In genomic region chr9:974993-975739, GRCh38 we compare ENCODE assay signal across 26 cellular contexts. TPM values are rescaled to one million over a fixed set of nuclear protein-coding genes. Genes with fewer than 3 reads are reported as not detected.
DNase-seq lines count a peak whose midpoint lies in the region; ATAC-seq, FAIRE-seq and TF ChIP-seq lines count a peak whose summit lies in the region.
"Had no signal": no experiment of that assay in that cellular context is flagged by ENCODE, and none has a peak within 500 bp of the region (broad histone marks: within the 10 kb centered on the region; RNA-seq: fewer than 3 reads in every experiment).

No MANE protein-coding gene starts in this region.

- no peak for ATAC-seq in WTC11
- no peak for ATAC-seq in CD8-positive, alpha-beta T cell
- ATAC-seq in natural killer cell treated with Interleukin-12 subunit alpha and Interleukin-12 subunit beta and Interleukin-15 and Interleukin-18, amount 100 ng/mL, for 72 hours = no peak
- ATAC-seq: left lobe of liver, PC-3 had no signal

- H3K27me3 ChIP-seq in layer of hippocampus (ENCODE audit: control insufficient read depth, insufficient read depth, low read length) = peaks cover 67% of the 10 kb centered on the region
- peaks cover 44% of the 10 kb centered on the region for H3K27me3 ChIP-seq in CD8-positive, alpha-beta T cell (ENCODE audit: insufficient read depth, low read length)

- peak overlapping the region; percentile 61 for H3K4me3 Mint-ChIP-seq in WTC11
- H3K4me3 Mint-ChIP-seq in progenitor cell of endocrine pancreas (ENCODE audit: low read depth) = peak overlapping the region; percentile 44
- no peak overlapping the region for H3K4me3 Mint-ChIP-seq in CD8-positive, alpha-beta T cell
- no peak overlapping the region for H3K4me3 Mint-ChIP-seq in natural killer cell treated with Interleukin-12 subunit alpha and Interleukin-12 subunit beta and Interleukin-15 and Interleukin-18, amount 100 ng/mL, for 72 hours
- H3K4me3 Mint-ChIP-seq: activated B cell treated with CpG ODN at 0.5 μM for 24 hours, B cell had no signal

- POLR2A ChIA-PET in WTC11 (lab: Charles Lee) = no interaction called here
- POLR2A ChIA-PET in CD8-positive, alpha-beta T cell (lab: Charles Lee) = no interaction called here

- intact Hi-C loops in CD8-positive, alpha-beta T cell (cut with DNase I, micrococcal nuclease) = no loop called here

- H3K9me3 Mint-ChIP-seq in WTC11 (no peaks in the 10 kb centered on the region), progenitor cell of endocrine pancreas (ENCODE audit: low read depth) (no peaks in the 10 kb centered on the region)
- H3K9me3 Mint-ChIP-seq in CD8-positive, alpha-beta T cell = no peaks in the 10 kb centered on the region
- no peaks in the 10 kb centered on the region for H3K9me3 Mint-ChIP-seq in natural killer cell treated with Interleukin-12 subunit alpha and Interleukin-12 subunit beta and Interleukin-15 and Interleukin-18, amount 100 ng/mL, for 72 hours
- H3K9me3 Mint-ChIP-seq: activated B cell treated with CpG ODN at 0.5 μM for 24 hours; activated T-helper 2 cell treated with anti-CD3 and anti-CD28 coated beads, Interferon-gamma antibody, Interleukin-2, Interleukin-4, amounts not matched to agents 10 μg/mL and 5 μg/mL and 100 μg/mL, durations not matched to agents 14 hours and 24 hours and 36 hours had no signal

- peaks cover 30% of the 10 kb centered on the region for H3K4me1 ChIP-seq in CD8-positive, alpha-beta T cell (ENCODE audit: insufficient read depth, low read length)
- H3K4me1 ChIP-seq: HAP-1 had no signal

- peak overlapping the region; percentile 57 for H3K27ac ChIP-seq in layer of hippocampus (ENCODE audit: low read depth, low read length)
- H3K27ac ChIP-seq in CD8-positive, alpha-beta T cell (ENCODE audit: low read depth, low read length) = no peak overlapping the region
- H3K27ac ChIP-seq: esophagus squamous epithelium, neutrophil had no signal

- no peak for FAIRE-seq in GM19239 (lab: Jason Lieb, UNC)
- FAIRE-seq: A204.1, urothelium cell line had no signal

- TF ChIP-seq CTCF in WTC11 (IDR thresholded peaks at IDR 0.05) = no peak
- TF ChIP-seq CTCF in progenitor cell of endocrine pancreas (IDR thresholded peaks at IDR 0.05; ENCODE audit: unreplicated experiment) = no peak
- TF ChIP-seq CTCF in CD8-positive, alpha-beta T cell (IDR thresholded peaks at IDR 0.05) = no peak

- no peaks in the 10 kb centered on the region for H3K36me3 Mint-ChIP-seq in WTC11
- no peaks in the 10 kb centered on the region for H3K36me3 Mint-ChIP-seq in progenitor cell of endocrine pancreas (ENCODE audit: insufficient read depth)
- no peaks in the 10 kb centered on the region for H3K36me3 Mint-ChIP-seq in CD8-positive, alpha-beta T cell
- H3K36me3 Mint-ChIP-seq in natural killer cell treated with Interleukin-12 subunit alpha and Interleukin-12 subunit beta and Interleukin-15 and Interleukin-18, amount 100 ng/mL, for 72 hours = no peaks in the 10 kb centered on the region

- peaks cover 98% of the 10 kb centered on the region for H3K27me3 Mint-ChIP-seq in WTC11 (ENCODE audit: low read depth)
- H3K27me3 Mint-ChIP-seq in progenitor cell of endocrine pancreas = peaks cover 85% of the 10 kb centered on the region
- peaks cover 61% of the 10 kb centered on the region for H3K27me3 Mint-ChIP-seq in CD8-positive, alpha-beta T cell (ENCODE audit: low read depth)
- peaks cover 46 to 58% of the 10 kb centered on the region in 2 donors for H3K27me3 Mint-ChIP-seq in natural killer cell treated with Interleukin-12 subunit alpha and Interleukin-12 subunit beta and Interleukin-15 and Interleukin-18, amount 100 ng/mL, for 72 hours

- H3K4me1 Mint-ChIP-seq in WTC11 (peaks cover 52% of the 10 kb centered on the region), progenitor cell of endocrine pancreas (ENCODE audit: low read depth) (peaks cover 19% of the 10 kb centered on the region)
- peaks cover 20% of the 10 kb centered on the region for H3K4me1 Mint-ChIP-seq in CD8-positive, alpha-beta T cell (ENCODE audit: low read depth)
- H3K4me1 Mint-ChIP-seq in natural killer cell treated with Interleukin-12 subunit alpha and Interleukin-12 subunit beta and Interleukin-15 and Interleukin-18, amount 100 ng/mL, for 72 hours (ENCODE audit: low read depth in 2 of 2) = peaks cover 2 to 7% of the 10 kb centered on the region in 2 donors

- H3K4me3 ChIP-seq in CD8-positive, alpha-beta T cell (ENCODE audit: low read depth, low read length) = no peak overlapping the region

- CTCF ChIA-PET in WTC11 (lab: Charles Lee) = interaction anchor here (0.6 to 3.1 kb wide), 11 partner anchors 9 to 83 kb away, joined by 3 to 14 read pairs (median 3); no protein-coding TSS in a partner anchor
- CTCF ChIA-PET in CD8-positive, alpha-beta T cell (lab: Charles Lee) = no interaction called here

- H3K27ac Mint-ChIP-seq in WTC11 = no peak overlapping the region
- H3K27ac Mint-ChIP-seq in progenitor cell of endocrine pancreas = no peak overlapping the region
- H3K27ac Mint-ChIP-seq in CD8-positive, alpha-beta T cell = no peak overlapping the region
- no peak overlapping the region for H3K27ac Mint-ChIP-seq in natural killer cell treated with Interleukin-12 subunit alpha and Interleukin-12 subunit beta and Interleukin-15 and Interleukin-18, amount 100 ng/mL, for 72 hours
- H3K27ac Mint-ChIP-seq: activated B cell treated with CpG ODN at 0.5 μM for 24 hours, B cell had no signal

- no peaks in the 10 kb centered on the region for H3K36me3 ChIP-seq in CD8-positive, alpha-beta T cell (ENCODE audit: insufficient read depth, low read length)
- H3K36me3 ChIP-seq: esophagus squamous epithelium, HAP-1, neutrophil had no signal

- H3K9me3 ChIP-seq in CD8-positive, alpha-beta T cell (ENCODE audit: low read length) = no peaks in the 10 kb centered on the region
- H3K9me3 ChIP-seq: esophagus squamous epithelium, HAP-1, neutrophil had no signal

- peak; percentile 7 for DNase-seq in activated CD4-positive, alpha-beta T cell treated with anti-CD3 and anti-CD28 coated beads for 48 hours
- no peak for DNase-seq in activated CD4-positive, alpha-beta T cell treated with anti-CD3 and anti-CD28 coated beads, Interleukin-2, amount 50 U/mL, for 1 hour
- DNase-seq in WTC11 (ENCODE audit: low spot score) = peak; percentile 38
- DNase-seq in progenitor cell of endocrine pancreas (ENCODE audit: low spot score, unreplicated experiment) = no peak
- DNase-seq in CD8-positive, alpha-beta T cell = no peak
- no peak for DNase-seq in natural killer cell treated with Interleukin-12 subunit alpha and Interleukin-12 subunit beta and Interleukin-15 and Interleukin-18, amount 100 ng/mL, for 72 hours (ENCODE audit: low spot score)
- no peak for DNase-seq in GM19239 (ENCODE audit: insufficient read length, low spot score)
- DNase-seq: activated B cell treated with CpG ODN at 0.5 μM for 24 hours; amniotic stem cell; central memory CD4-positive, alpha-beta T cell; DND-41; esophagus squamous epithelium; KG1; NCI-H187 treated with DMSO at 0.1 percent for 48 hours; NCI-H345; PC-3; T-helper 9 cell had no signal

TF ChIP-seq in WTC11, 78 proteins besides CTCF, POLR2A, EP300 and RAD21:
- TF ChIP-seq CBFB (CRISPR knock-in tag; IDR thresholded peaks at IDR 0.05; ENCODE audit: low read depth) = no peak
- TF ChIP-seq, protein P1, sequence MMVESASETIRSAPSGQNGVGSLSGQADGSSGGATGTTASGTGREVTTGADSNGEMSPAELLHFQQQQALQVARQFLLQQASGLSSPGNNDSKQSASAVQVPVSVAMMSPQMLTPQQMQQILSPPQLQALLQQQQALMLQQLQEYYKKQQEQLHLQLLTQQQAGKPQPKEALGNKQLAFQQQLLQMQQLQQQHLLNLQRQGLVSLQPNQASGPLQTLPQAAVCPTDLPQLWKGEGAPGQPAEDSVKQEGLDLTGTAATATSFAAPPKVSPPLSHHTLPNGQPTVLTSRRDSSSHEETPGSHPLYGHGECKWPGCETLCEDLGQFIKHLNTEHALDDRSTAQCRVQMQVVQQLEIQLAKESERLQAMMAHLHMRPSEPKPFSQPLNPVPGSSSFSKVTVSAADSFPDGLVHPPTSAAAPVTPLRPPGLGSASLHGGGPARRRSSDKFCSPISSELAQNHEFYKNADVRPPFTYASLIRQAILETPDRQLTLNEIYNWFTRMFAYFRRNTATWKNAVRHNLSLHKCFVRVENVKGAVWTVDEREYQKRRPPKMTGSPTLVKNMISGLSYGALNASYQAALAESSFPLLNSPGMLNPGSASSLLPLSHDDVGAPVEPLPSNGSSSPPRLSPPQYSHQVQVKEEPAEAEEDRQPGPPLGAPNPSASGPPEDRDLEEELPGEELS (CRISPR knock-in tag; IDR thresholded peaks at IDR 0.05) = no peak
- no peak for TF ChIP-seq HMGA2 (CRISPR knock-in tag; IDR thresholded peaks at IDR 0.05)
TF ChIP-seq in WTC11: peak in this region for 0.

RNA-seq across cellular contexts. Expression of gene DMRT3, which starts 1.3 kb away (rescaled TPM):
- total RNA-seq in WTC11 (2021) (not detected in 3 replicates), progenitor cell of endocrine pancreas (0.34 and 0.53 TPM in 2 replicates)
- not detected for total RNA-seq in CD8-positive, alpha-beta T cell
- not detected for total RNA-seq in natural killer cell treated with Interleukin-12 subunit alpha and Interleukin-12 subunit beta and Interleukin-15 and Interleukin-18, amount 100 ng/mL, for 72 hours
- total RNA-seq: activated B cell treated with CpG ODN at 0.5 μM for 24 hours; activated T-helper 2 cell treated with anti-CD3 and anti-CD28 coated beads, Interferon-gamma antibody, Interleukin-2, Interleukin-4, amounts not matched to agents 10 μg/mL and 5 μg/mL and 100 μg/mL, durations not matched to agents 14 hours and 24 hours and 36 hours; B cell; left lobe of liver; PC-3; SK-MEL-5 had no signal

Comparison
In these comparisons a context has a peak if more than half of its experiments do, and no peak if none do; other contexts are left out.
1. DNase-seq: peak in activated CD4-positive, alpha-beta T cell treated with anti-CD3 and anti-CD28 coated beads for 48 hours (single experiment) and WTC11 (single experiment); none in activated CD4-positive, alpha-beta T cell treated with anti-CD3 and anti-CD28 coated beads, Interleukin-2, amount 50 U/mL, for 1 hour (single experiment), progenitor cell of endocrine pancreas (single experiment), CD8-positive, alpha-beta T cell (0 of 7), natural killer cell treated with Interleukin-12 subunit alpha and Interleukin-12 subunit beta and Interleukin-15 and Interleukin-18, amount 100 ng/mL, for 72 hours (single experiment) and GM19239 (single experiment).
2. H3K4me3 Mint-ChIP-seq: peak in WTC11 (single experiment) and progenitor cell of endocrine pancreas (single experiment); none in CD8-positive, alpha-beta T cell (single experiment) and natural killer cell treated with Interleukin-12 subunit alpha and Interleukin-12 subunit beta and Interleukin-15 and Interleukin-18, amount 100 ng/mL, for 72 hours (single experiment).